Comparison of ENCODE assay signal across 29 cellular contexts in the genomic region with DNA sequence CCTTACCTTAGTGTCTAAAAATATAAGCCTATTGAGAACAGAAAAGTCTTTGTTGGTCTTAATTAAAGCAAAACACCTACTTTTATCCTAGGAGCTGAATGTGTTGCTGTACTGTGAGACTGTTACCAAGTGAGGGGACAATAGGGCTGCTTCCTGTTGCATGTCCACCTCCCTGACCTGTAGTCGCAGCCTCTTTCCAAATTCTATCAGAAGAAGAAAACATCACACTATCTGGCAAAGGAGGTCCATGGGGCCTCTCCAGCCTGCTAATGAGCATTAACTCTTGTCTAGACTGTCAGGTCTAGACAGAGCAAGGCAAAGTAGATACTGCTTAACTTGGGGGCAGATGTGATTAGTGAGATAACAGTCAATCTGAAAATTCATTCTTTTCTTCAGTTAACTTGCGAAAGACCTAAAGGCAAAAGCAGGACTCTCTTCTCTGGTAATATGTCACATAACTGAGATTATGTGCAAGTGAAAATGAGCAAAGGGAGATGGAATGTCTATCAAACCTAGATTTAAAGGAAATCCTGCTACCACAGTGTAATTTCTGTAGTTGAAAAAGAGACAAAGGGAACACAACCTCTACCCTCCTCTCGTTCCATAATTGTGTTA.
A peak's percentile ranks its signal among the peaks of the same experiment; 100 is the strongest.
DNase-seq lines count a peak whose midpoint lies in the region; ATAC-seq and TF ChIP-seq lines count a peak whose summit lies in the region.
"Had no signal": no experiment of that assay in that cellular context is flagged by ENCODE, and none has a peak within 500 bp of the region (broad histone marks: within the 10 kb centered on the region; RNA-seq: fewer than 3 reads in every experiment).

No MANE protein-coding gene starts in this region.

- WGBS in endodermal cell (ENCODE audit: insufficient coverage in 1 of 2, insufficient read length in 1 of 2), 2 experiments = 86% methylated on average over 3 of the region's 3 CpGs; no CpG with 5 or more reads in 1 of the 2 experiments
- WGBS in aorta, 2 donors = 79 to 86% methylated on average over 3 of the region's 3 CpGs
- 76 to 90% (median 77%) methylated on average over 3 of the region's 3 CpGs for WGBS in ovary, 3 donors

- H3K9me3 Mint-ChIP-seq in endodermal cell (no peaks in the 10 kb centered on the region), nephron (peaks cover 3% of the 10 kb centered on the region), endothelial cell (ENCODE audit: unreplicated experiment) (no peaks in the 10 kb centered on the region)
- H3K9me3 Mint-ChIP-seq: activated CD4-positive, alpha-beta T cell treated with anti-CD3 and anti-CD28 coated beads, Interleukin-2, amount 10 ng/mL, durations not matched to agents 24 days and 14 days; dendritic cell treated with granulocyte-macrophage colony-stimulating factor and Interleukin-4, amounts not matched to agents 40 ng/mL and 50 ng/mL, for 4 days had no signal

- H3K36me3 ChIP-seq in endodermal cell (ENCODE audit: control insufficient read depth, insufficient read depth, low read length) (no peaks in the 10 kb centered on the region), aorta (ENCODE audit: control insufficient read depth in 1 of 2, insufficient read depth in 2 of 2, low read length in 1 of 2) (no peaks in the 10 kb centered on the region), ovary (no peaks in the 10 kb centered on the region)
- H3K36me3 ChIP-seq: breast epithelium, gastrocnemius medialis, thoracic aorta had no signal

- H3K27me3 ChIP-seq in endodermal cell (ENCODE audit: control insufficient read depth, insufficient read depth, low read length, poor library complexity, severe bottlenecking) = no peaks in the 10 kb centered on the region
- peaks cover 0 to 2% of the 10 kb centered on the region in 2 donors for H3K27me3 ChIP-seq in aorta (ENCODE audit: control insufficient read depth in 1 of 2, insufficient read depth in 2 of 2, low read length in 1 of 2)
- no peaks in the 10 kb centered on the region for H3K27me3 ChIP-seq in ovary
- H3K27me3 ChIP-seq: breast epithelium, gastrocnemius medialis had no signal

- H3K27me3 Mint-ChIP-seq in endodermal cell (ENCODE audit: insufficient read depth) (no peaks in the 10 kb centered on the region), nephron (ENCODE audit: low read depth) (no peaks in the 10 kb centered on the region), endothelial cell (ENCODE audit: unreplicated experiment) (no peaks in the 10 kb centered on the region)
- H3K27me3 Mint-ChIP-seq: activated CD4-positive, alpha-beta T cell treated with anti-CD3 and anti-CD28 coated beads, Interleukin-2, amount 10 ng/mL, durations not matched to agents 24 days and 14 days; dendritic cell treated with granulocyte-macrophage colony-stimulating factor and Interleukin-4, amounts not matched to agents 40 ng/mL and 50 ng/mL, for 4 days had no signal

- no peaks in the 10 kb centered on the region for H3K9me3 ChIP-seq in endodermal cell (ENCODE audit: control insufficient read depth, low read length)
- H3K9me3 ChIP-seq in aorta (ENCODE audit: control insufficient read depth, low read length) = no peaks in the 10 kb centered on the region
- no peaks in the 10 kb centered on the region for H3K9me3 ChIP-seq in ovary
- H3K9me3 ChIP-seq: breast epithelium, gastrocnemius medialis, thoracic aorta had no signal

- H3K27ac ChIP-seq in endodermal cell (ENCODE audit: low read depth, low read length) = peak overlapping the region; percentile 97
- no peak overlapping the region for H3K27ac ChIP-seq in aorta (ENCODE audit: low read depth in 1 of 2, low read length in 2 of 2)
- H3K27ac ChIP-seq in ovary = no peak overlapping the region
- H3K27ac ChIP-seq: breast epithelium, epithelial cell of prostate, gastrocnemius medialis, PC-9, thoracic aorta had no signal

- no peak for TF ChIP-seq POLR2A in ovary (IDR thresholded peaks at IDR 0.05)

- H3K4me3 ChIP-seq in endodermal cell (ENCODE audit: low read length) = peak overlapping the region; percentile 25
- H3K4me3 ChIP-seq in aorta (ENCODE audit: low read length in 2 of 2) = no peak overlapping the region
- no peak overlapping the region for H3K4me3 ChIP-seq in ovary
- H3K4me3 ChIP-seq: breast epithelium, gastrocnemius medialis, PC-9, thoracic aorta had no signal

- H3K4me1 ChIP-seq in endodermal cell (ENCODE audit: control insufficient read depth, insufficient read depth, low read length) = no peaks in the 10 kb centered on the region
- H3K4me1 ChIP-seq in aorta (ENCODE audit: control insufficient read depth in 1 of 2, insufficient read depth in 2 of 2, low read length in 2 of 2) = no peaks in the 10 kb centered on the region
- H3K4me1 ChIP-seq in ovary (ENCODE audit: insufficient read depth) = no peaks in the 10 kb centered on the region
- H3K4me1 ChIP-seq: gastrocnemius medialis had no signal

- H3K9ac ChIP-seq in endodermal cell (ENCODE audit: extremely low read depth, low read length, poor library complexity, severe bottlenecking) = no peak overlapping the region

- TF ChIP-seq CTCF in endodermal cell (conservative IDR thresholded peaks at IDR 0.05) (no peak), nephron (IDR thresholded peaks at IDR 0.05; ENCODE audit: unreplicated experiment in 3 of 3) (no peak), endothelial cell (IDR thresholded peaks at IDR 0.05; ENCODE audit: unreplicated experiment) (no peak), ovary (IDR thresholded peaks at IDR 0.05) (no peak)

- intact Hi-C loops in aorta (cut with DNase I) (no loop called here), ovary (cut with DNase I) (no loop called here)

- H3K36me3 Mint-ChIP-seq in endodermal cell (ENCODE audit: low read depth) = no peaks in the 10 kb centered on the region
- no peaks in the 10 kb centered on the region for H3K36me3 Mint-ChIP-seq in nephron (ENCODE audit: low read depth)
- H3K36me3 Mint-ChIP-seq in endothelial cell (ENCODE audit: low read depth, unreplicated experiment) = no peaks in the 10 kb centered on the region
- H3K36me3 Mint-ChIP-seq: activated naive CD8-positive, alpha-beta T cell; memory B cell; naive thymus-derived CD8-positive, alpha-beta T cell; stimulated activated naive B cell treated with anti-CD40 and anti-IgM and Interleukin-4, amounts not matched to agents 10 μg/mL and 1 μg/mL and 100 μg/mL, for 72 hours had no signal

- DNase-seq in EH (ENCODE audit: low read depth) (peak; percentile 50), endodermal cell (no peak), inferior parietal cortex (ENCODE audit: extremely low spot score) (no peak), endothelial cell (ENCODE audit: low spot score) (no peak), aorta (no peak), ovary (no peak)
- DNase-seq: activated CD4-positive, alpha-beta T cell treated with anti-CD3 and anti-CD28 coated beads, Interleukin-2, amount 10 ng/mL, durations not matched to agents 24 days and 14 days; CD4-positive, alpha-beta T cell; gastrocnemius medialis; hypothalamus; kidney; naive thymus-derived CD8-positive, alpha-beta T cell; NCI-H1105; NCI-H526 treated with DMSO at 0.1 percent for 48 hours; PC-9; posterior cingulate gyrus; SIG-M5; stimulated activated CD4-positive, alpha-beta T cell treated with anti-CD3 and anti-CD28 coated beads, Interleukin-1b, Interleukin-23, amount 100 ng/mL, for 48 hours; stimulated activated naive B cell treated with anti-CD40 and anti-IgM and Interleukin-4, amounts not matched to agents 10 μg/mL and 1 μg/mL and 100 μg/mL, for 72 hours; T-helper 17 cell had no signal

- no peak for ATAC-seq in aorta (ENCODE audit: low FRiP score)
- ATAC-seq: gastrocnemius medialis; HepG2; naive thymus-derived CD8-positive, alpha-beta T cell; T-helper 17 cell had no signal

- no peak overlapping the region for H3K27ac Mint-ChIP-seq in endodermal cell
- peak overlapping the region in 2 of 3 experiments; percentile 67 to 82 for H3K27ac Mint-ChIP-seq in nephron
- H3K27ac Mint-ChIP-seq in endothelial cell (ENCODE audit: unreplicated experiment) = no peak overlapping the region
- H3K27ac Mint-ChIP-seq: activated CD4-positive, alpha-beta T cell treated with anti-CD3 and anti-CD28 coated beads, Interleukin-2, amount 10 ng/mL, durations not matched to agents 24 days and 14 days; activated naive CD8-positive, alpha-beta T cell; CD4-positive, alpha-beta T cell; dendritic cell treated with granulocyte-macrophage colony-stimulating factor and Interleukin-4, amounts not matched to agents 40 ng/mL and 50 ng/mL, for 4 days; memory B cell; naive thymus-derived CD8-positive, alpha-beta T cell; stimulated activated naive B cell treated with anti-CD40 and anti-IgM and Interleukin-4, amounts not matched to agents 10 μg/mL and 1 μg/mL and 100 μg/mL, for 72 hours; T-helper 17 cell had no signal

- TF ChIP-seq EP300 in ovary (IDR thresholded peaks at IDR 0.05) = no peak

- H3K4me1 Mint-ChIP-seq in endodermal cell (no peaks in the 10 kb centered on the region), nephron (peaks cover 45% of the 10 kb centered on the region), endothelial cell (ENCODE audit: unreplicated experiment) (peaks cover 5% of the 10 kb centered on the region)
- H3K4me1 Mint-ChIP-seq: activated CD4-positive, alpha-beta T cell treated with anti-CD3 and anti-CD28 coated beads, Interleukin-2, amount 10 ng/mL, durations not matched to agents 24 days and 14 days; memory B cell; naive thymus-derived CD8-positive, alpha-beta T cell; T-helper 17 cell had no signal

- no peak overlapping the region for H3K4me3 Mint-ChIP-seq in endodermal cell
- no peak overlapping the region for H3K4me3 Mint-ChIP-seq in nephron
- no peak overlapping the region for H3K4me3 Mint-ChIP-seq in endothelial cell (ENCODE audit: unreplicated experiment)
- H3K4me3 Mint-ChIP-seq: activated CD4-positive, alpha-beta T cell treated with anti-CD3 and anti-CD28 coated beads, Interleukin-2, amount 10 ng/mL, durations not matched to agents 24 days and 14 days; activated naive CD8-positive, alpha-beta T cell; CD4-positive, alpha-beta T cell; dendritic cell treated with granulocyte-macrophage colony-stimulating factor and Interleukin-4, amounts not matched to agents 40 ng/mL and 50 ng/mL, for 4 days; memory B cell; naive thymus-derived CD8-positive, alpha-beta T cell; stimulated activated naive B cell treated with anti-CD40 and anti-IgM and Interleukin-4, amounts not matched to agents 10 μg/mL and 1 μg/mL and 100 μg/mL, for 72 hours; T-helper 17 cell had no signal

TF ChIP-seq in PFSK-1, 5 proteins besides CTCF, POLR2A, EP300 and RAD21:
- peak; percentile 8; the same call in 1 of the 2 replicates for TF ChIP-seq TAF1 (IDR thresholded peaks at IDR 0.05; ENCODE audit: borderline replicate concordance, insufficient read depth, low read length)
- TF ChIP-seq SIN3A (IDR thresholded peaks at IDR 0.05; ENCODE audit: borderline replicate concordance, insufficient read depth, low read length) = no peak

Comparison
In these comparisons a context has a peak if more than half of its experiments do, and no peak if none do; other contexts are left out.
1. H3K27ac Mint-ChIP-seq: peak in nephron (2 of 3); none in endodermal cell (single experiment) and endothelial cell (single experiment).